In the genomic region with DNA sequence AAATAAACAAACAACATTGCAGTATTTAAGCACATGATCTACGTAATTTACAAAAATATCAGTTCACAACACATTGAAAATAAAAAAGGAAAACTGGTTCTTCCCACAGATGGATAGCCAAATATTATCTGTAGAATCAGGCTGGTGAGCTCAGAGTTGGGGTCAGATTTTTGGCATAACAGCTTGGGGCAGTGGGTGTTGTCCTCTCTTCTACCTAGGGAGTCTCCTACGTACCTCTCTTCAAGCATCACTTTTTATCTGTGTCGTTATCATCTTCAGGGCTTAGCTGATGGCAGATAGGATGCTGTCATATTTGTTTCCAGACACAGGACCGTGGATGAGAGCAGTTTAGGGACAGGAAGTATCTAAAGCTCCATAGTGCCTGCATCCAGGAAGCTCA, we compare ENCODE assay signal across 17 cellular contexts.
"Had no signal": no experiment of that assay in that cellular context is flagged by ENCODE, and none has a peak within 500 bp of the region (broad histone marks: within the 10 kb centered on the region; RNA-seq: fewer than 3 reads in every experiment).

No MANE protein-coding gene starts in this region.

- H3K27me3 Mint-ChIP-seq: activated CD4-positive, alpha-beta T cell treated with anti-CD3 and anti-CD28 coated beads, Interleukin-2, amount 10 ng/mL, durations not matched to agents 7 days and 5 days; dendritic cell treated with granulocyte-macrophage colony-stimulating factor and Interleukin-4, amounts not matched to agents 40 ng/mL and 50 ng/mL, for 4 days had no signal

- ATAC-seq: left colon; stimulated activated effector memory CD8-positive, alpha-beta T cell treated with anti-CD3 and anti-CD28 coated beads, Interleukin-12 subunit alpha, Interleukin-12 subunit beta, amount 100 ng/mL, for 72 hours had no signal

- H3K4me3 Mint-ChIP-seq: activated CD4-positive, alpha-beta T cell treated with anti-CD3 and anti-CD28 coated beads, Interleukin-2, amount 10 ng/mL, durations not matched to agents 7 days and 5 days; dendritic cell treated with granulocyte-macrophage colony-stimulating factor and Interleukin-4, amounts not matched to agents 40 ng/mL and 50 ng/mL, for 4 days; mesothelial cell of epicardium; nephron; stimulated activated effector memory CD8-positive, alpha-beta T cell treated with anti-CD3 and anti-CD28 coated beads, Interleukin-12 subunit alpha, Interleukin-12 subunit beta, amount 100 ng/mL, for 72 hours had no signal

- H3K9me3 ChIP-seq: esophagus muscularis mucosa, sigmoid colon, SK-N-SH, stomach, upper lobe of left lung had no signal

- H3K27me3 ChIP-seq: sigmoid colon, stomach, upper lobe of left lung had no signal

- H3K9me3 Mint-ChIP-seq: mesothelial cell of epicardium, nephron had no signal

- H3K4me3 ChIP-seq: esophagus muscularis mucosa, sigmoid colon, stomach, upper lobe of left lung had no signal

- H3K4me1 ChIP-seq: sigmoid colon had no signal

- H3K36me3 Mint-ChIP-seq: mesothelial cell of epicardium; stimulated activated effector memory CD8-positive, alpha-beta T cell treated with anti-CD3 and anti-CD28 coated beads, Interleukin-12 subunit alpha, Interleukin-12 subunit beta, amount 100 ng/mL, for 72 hours had no signal

- H3K27ac Mint-ChIP-seq: activated CD4-positive, alpha-beta T cell treated with anti-CD3 and anti-CD28 coated beads, Interleukin-2, amount 10 ng/mL, durations not matched to agents 7 days and 5 days; dendritic cell treated with granulocyte-macrophage colony-stimulating factor and Interleukin-4, amounts not matched to agents 40 ng/mL and 50 ng/mL, for 4 days; mesothelial cell of epicardium; nephron; stimulated activated effector memory CD8-positive, alpha-beta T cell treated with anti-CD3 and anti-CD28 coated beads, Interleukin-12 subunit alpha, Interleukin-12 subunit beta, amount 100 ng/mL, for 72 hours had no signal

- H3K27ac ChIP-seq: esophagus muscularis mucosa, sigmoid colon, stomach, upper lobe of left lung had no signal

- DNase-seq: activated CD4-positive, alpha-beta T cell treated with anti-CD3 and anti-CD28 coated beads, Interleukin-2, amount 10 ng/mL, durations not matched to agents 7 days and 5 days; aorta; effector CD8-positive, alpha-beta T cell; nucleus accumbens; posterior cingulate gyrus; SHP77 treated with DMSO at 0.1 percent for 48 hours; sigmoid colon; SK-N-SH; stimulated activated CD4-positive, alpha-beta T cell treated with anti-CD3 and anti-CD28 coated beads, Interleukin-4, amount 100 ng/mL, for 24 hours; stomach; upper lobe of left lung had no signal

- H3K36me3 ChIP-seq: sigmoid colon, stomach, upper lobe of left lung had no signal
